In genomic region chr6:111664565-111665039, GRCh38 we compare ENCODE assay signal across 1 cellular context.
TF ChIP-seq lines count a peak whose summit lies in the region.

No MANE protein-coding gene starts in this region.

TF ChIP-seq in WTC11, 78 proteins besides CTCF, POLR2A, EP300 and RAD21 (continued from another document):
- TF ChIP-seq SP1 (CRISPR knock-in tag; conservative IDR thresholded peaks at IDR 0.05), result no peak
